In genomic region chr1:9128161-9128519, GRCh38 we compare ENCODE assay signal across 8 cellular contexts. TPM values are rescaled to one million over a fixed set of nuclear protein-coding genes. Genes with fewer than 3 reads are reported as not detected.
DNase-seq lines count a peak whose midpoint lies in the region; ATAC-seq and TF ChIP-seq lines count a peak whose summit lies in the region.

No MANE protein-coding gene starts in this region.

- H3K4me3 ChIP-seq in skin epidermis: peak overlapping the region; percentile 54 to 80 (median 68)

- no peaks in the 10 kb centered on the region for H3K36me3 Mint-ChIP-seq in activated CD4-positive, alpha-beta T cell treated with anti-CD3 and anti-CD28 coated beads for 36 hours (ENCODE audit: low read depth)
- no peaks in the 10 kb centered on the region for H3K36me3 Mint-ChIP-seq in activated B cell treated with CpG ODN at 0.5 μM for 24 hours (ENCODE audit: low read depth)

- no peaks in the 10 kb centered on the region for H3K27me3 Mint-ChIP-seq in activated CD4-positive, alpha-beta T cell treated with anti-CD3 and anti-CD28 coated beads for 36 hours
- no peaks in the 10 kb centered on the region for H3K27me3 Mint-ChIP-seq in activated B cell treated with CpG ODN at 0.5 μM for 24 hours

- H3K9me3 Mint-ChIP-seq in activated CD4-positive, alpha-beta T cell treated with anti-CD3 and anti-CD28 coated beads for 36 hours (ENCODE audit: low read depth): no peaks in the 10 kb centered on the region
- H3K9me3 Mint-ChIP-seq in activated B cell treated with CpG ODN at 0.5 μM for 24 hours: no peaks in the 10 kb centered on the region

- intact Hi-C loops in activated CD4-positive, alpha-beta T cell treated with anti-CD3 and anti-CD28 coated beads for 36 hours (cut with DNase I, micrococcal nuclease): loop anchor here in 1 of 2 experiments (2.0 to 10.0 kb wide), 2 partner anchors 311 to 583 kb away; partner anchors contain the start of gene RERE
- intact Hi-C loops in activated B cell treated with CpG ODN at 0.5 μM for 24 hours (cut with micrococcal nuclease): loop anchor here (2.0 to 5.0 kb wide), 3 partner anchors 34 to 311 kb away; partner anchors contain the start of gene RERE

- no peak for ATAC-seq in activated CD4-positive, alpha-beta T cell treated with anti-CD3 and anti-CD28 coated beads for 36 hours
- ATAC-seq in activated B cell treated with CpG ODN at 0.5 μM for 24 hours (ENCODE audit: low read depth) (no peak), GM21381 (IDR thresholded peaks at IDR 0.05; ENCODE audit: unreplicated experiment) (no peak), GM19397 (IDR thresholded peaks at IDR 0.05; ENCODE audit: unreplicated experiment) (no peak)

- CTCF ChIA-PET in activated CD4-positive, alpha-beta T cell treated with anti-CD3 and anti-CD28 coated beads for 36 hours (lab: Charles Lee): interaction anchor here (1.0 kb wide), 1 partner anchor 18 kb away, joined by 3 read pairs; no protein-coding TSS in a partner anchor
- CTCF ChIA-PET in activated B cell treated with CpG ODN at 0.5 μM for 24 hours (lab: Charles Lee): no interaction called here

- no peak for DNase-seq in activated CD4-positive, alpha-beta T cell treated with anti-CD3 and anti-CD28 coated beads for 36 hours
- no peak for DNase-seq in activated CD4-positive, alpha-beta T cell treated with anti-CD3 and anti-CD28 coated beads for 1 hour
- DNase-seq in activated B cell treated with CpG ODN at 0.5 μM for 24 hours (no peak), hepatic stellate cell (ENCODE audit: low spot score) (peak; percentile 36), DMS114 treated with DMSO at 0.1 percent for 48 hours (lab: John Stamatoyannopoulos, UW; ENCODE audit: unreplicated experiment) (no peak)

- H3K27ac ChIP-seq in skin epidermis: peak overlapping the region; percentile 55 to 91 (median 82)

- H3K27ac Mint-ChIP-seq in activated CD4-positive, alpha-beta T cell treated with anti-CD3 and anti-CD28 coated beads for 36 hours: peak overlapping the region; percentile 67
- no peak overlapping the region for H3K27ac Mint-ChIP-seq in activated B cell treated with CpG ODN at 0.5 μM for 24 hours

- H3K4me3 Mint-ChIP-seq in activated CD4-positive, alpha-beta T cell treated with anti-CD3 and anti-CD28 coated beads for 36 hours: peak overlapping the region; percentile 83
- H3K4me3 Mint-ChIP-seq in activated B cell treated with CpG ODN at 0.5 μM for 24 hours: peak overlapping the region; percentile 90

- TF ChIP-seq CTCF in activated B cell treated with CpG ODN at 0.5 μM for 24 hours (IDR thresholded peaks at IDR 0.05): no peak

- POLR2A ChIA-PET in activated CD4-positive, alpha-beta T cell treated with anti-CD3 and anti-CD28 coated beads for 36 hours (lab: Charles Lee): interaction anchor here (0.6 kb wide), 1 partner anchor 21 kb away, joined by 3 read pairs; no protein-coding TSS in a partner anchor
- POLR2A ChIA-PET in activated B cell treated with CpG ODN at 0.5 μM for 24 hours (lab: Charles Lee): interaction anchor here (1.5 kb wide), 1 partner anchor 249 kb away, joined by 6 read pairs; the partner anchor contains the start of gene ENO1

- H3K4me1 Mint-ChIP-seq in activated CD4-positive, alpha-beta T cell treated with anti-CD3 and anti-CD28 coated beads for 36 hours: peaks cover 37% of the 10 kb centered on the region
- H3K4me1 Mint-ChIP-seq in activated B cell treated with CpG ODN at 0.5 μM for 24 hours: peaks cover 49% of the 10 kb centered on the region

RNA-seq across cellular contexts. Expression of gene GPR157, which starts 0.8 kb away (rescaled TPM):
- total RNA-seq in activated CD4-positive, alpha-beta T cell treated with anti-CD3 and anti-CD28 coated beads for 36 hours: 1 to 10 TPM; 2.7 to 3.6 TPM
- total RNA-seq in activated B cell treated with CpG ODN at 0.5 μM for 24 hours: 6.2 and 7.0 TPM in 2 replicates

RNA-seq across cellular contexts. Expression of gene SLC2A5, which starts 58.7 kb away (rescaled TPM):
- total RNA-seq in activated CD4-positive, alpha-beta T cell treated with anti-CD3 and anti-CD28 coated beads for 36 hours: not detected
- 3.6 and 4.5 TPM in 2 replicates for total RNA-seq in activated B cell treated with CpG ODN at 0.5 μM for 24 hours
